20 cellular contexts compared by ENCODE assay signal in the genomic region with DNA sequence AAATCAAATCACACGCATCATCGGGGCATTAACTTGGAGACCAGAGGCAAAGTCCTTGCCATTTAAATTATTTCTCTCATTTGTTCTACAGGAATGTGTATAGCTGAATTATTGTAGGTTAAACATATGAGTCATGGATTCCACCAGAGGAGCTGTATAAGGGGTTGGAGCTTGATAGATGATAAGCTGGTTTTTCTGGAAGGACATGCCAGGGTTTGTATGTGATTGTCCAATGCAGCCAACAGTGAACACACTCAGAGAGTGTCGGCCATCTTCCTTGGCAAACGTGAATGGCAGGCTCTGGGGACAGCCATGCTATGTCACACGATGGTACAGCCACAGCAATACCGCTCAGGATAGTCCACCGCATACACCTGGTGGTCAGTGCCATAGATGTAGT. TPM values are rescaled to one million over a fixed set of nuclear protein-coding genes. Genes with fewer than 3 reads are reported as not detected.
DNase-seq lines count a peak whose midpoint lies in the region; ATAC-seq and TF ChIP-seq lines count a peak whose summit lies in the region.
"Had no signal": no experiment of that assay in that cellular context is flagged by ENCODE, and none has a peak within 500 bp of the region (broad histone marks: within the 10 kb centered on the region; RNA-seq: fewer than 3 reads in every experiment).

No MANE protein-coding gene starts in this region.

- peak overlapping the region; percentile 56 for H3K4me2 ChIP-seq in PC-3 (ENCODE audit: low read length)
- H3K4me2 ChIP-seq in GM23338: no peak overlapping the region

- H3F3A ChIP-seq in PC-3 (ENCODE audit: low read length, unreplicated experiment) (no peaks in the 10 kb centered on the region), GM23338 (replicated peaks; ENCODE audit: low read depth) (no peaks in the 10 kb centered on the region)

- peak overlapping the region; percentile 78 for H3K27ac ChIP-seq in PC-3 (ENCODE audit: low read length)
- H3K27ac ChIP-seq in GM23338 (ENCODE audit: low read depth): no peak overlapping the region
- H3K27ac ChIP-seq in CD8-positive, alpha-beta T cell (ENCODE audit: low read depth, low read length): no peak overlapping the region
- H3K27ac ChIP-seq: dorsolateral prefrontal cortex, left lung, SJSA1, vagina had no signal

- DNase-seq in AG10803 (ENCODE audit: low read depth) (peak; percentile 35), PC-3 (peak; percentile 94), choroid plexus epithelial cell (ENCODE audit: low read depth) (peak; percentile 68), kidney tubule cell (ENCODE audit: low spot score) (peak; percentile 9), GM23338 (ENCODE audit: low spot score) (no peak), NCI-H2227 (lab: John Stamatoyannopoulos, UW; ENCODE audit: unreplicated experiment) (no peak)
- DNase-seq in CD8-positive, alpha-beta T cell: no peak
- DNase-seq: activated CD4-positive, alpha-beta T cell treated with anti-CD3 and anti-CD28 coated beads for 4 hours; activated gamma-delta T cell treated with Interleukin-2 at 50 U/mL for 16 hours; dorsolateral prefrontal cortex; GF-D8; left lung; NCI-H2081; NCI-H524 treated with DMSO at 0.1 percent for 48 hours; stimulated activated CD4-positive, alpha-beta T cell treated with anti-CD3 and anti-CD28 coated beads, Interleukin-2, amount 100 ng/mL, for 24 hours had no signal

- peak overlapping the region; percentile 30; the same call in 1 of the 2 replicates for H3K9ac ChIP-seq in PC-3 (ENCODE audit: low read length)

- no peaks in the 10 kb centered on the region; the same call in 2 of the 3 replicates for H3K36me3 Mint-ChIP-seq in GM23338 (ENCODE audit: low read depth)
- no peaks in the 10 kb centered on the region for H3K36me3 Mint-ChIP-seq in CD8-positive, alpha-beta T cell

- no TSS peak for BruUV-seq in PC-3 (replicated peaks; lab: Mats Ljungman, UMichigan)

- CTCF ChIA-PET in PC-3 (lab: Charles Lee): no interaction called here
- CTCF ChIA-PET in CD8-positive, alpha-beta T cell (lab: Charles Lee): no interaction called here

- H3K9me2 ChIP-seq in PC-3 (replicated peaks; ENCODE audit: low read length): no peaks in the 10 kb centered on the region
- H3K9me2 ChIP-seq in GM23338 (ENCODE audit: insufficient read depth): no peaks in the 10 kb centered on the region

- H3K9me3 Mint-ChIP-seq in GM23338: peaks cover 3% of the 10 kb centered on the region; the same call in 2 of the 3 replicates
- H3K9me3 Mint-ChIP-seq in CD8-positive, alpha-beta T cell: no peaks in the 10 kb centered on the region

- H3K4me1 Mint-ChIP-seq in GM23338: peaks cover 12% of the 10 kb centered on the region
- no peaks in the 10 kb centered on the region for H3K4me1 Mint-ChIP-seq in CD8-positive, alpha-beta T cell (ENCODE audit: low read depth)

- no peak overlapping the region for H3K4me3 Mint-ChIP-seq in GM23338
- no peak overlapping the region for H3K4me3 Mint-ChIP-seq in CD8-positive, alpha-beta T cell
- H3K4me3 Mint-ChIP-seq: brain had no signal

- POLR2A ChIA-PET in PC-3 (lab: Charles Lee; ENCODE audit: unreplicated experiment): interaction anchor here (0.6 kb wide), 1 partner anchor 129 kb away, joined by 3 read pairs; no protein-coding TSS in a partner anchor
- POLR2A ChIA-PET in CD8-positive, alpha-beta T cell (lab: Charles Lee): no interaction called here

- peak; percentile 64 for ATAC-seq in PC-3
- ATAC-seq in GM23338: no peak
- ATAC-seq in CD8-positive, alpha-beta T cell: no peak
- ATAC-seq in HG02642 (IDR thresholded peaks at IDR 0.05; ENCODE audit: poor library complexity, unreplicated experiment): no peak
- ATAC-seq: left lung had no signal

- no peak overlapping the region for H3K27ac Mint-ChIP-seq in GM23338
- no peak overlapping the region for H3K27ac Mint-ChIP-seq in CD8-positive, alpha-beta T cell
- H3K27ac Mint-ChIP-seq: brain had no signal

- H3K79me2 ChIP-seq in PC-3 (ENCODE audit: low read length) (no peaks in the 10 kb centered on the region), GM23338 (replicated peaks; ENCODE audit: insufficient read depth) (no peaks in the 10 kb centered on the region)

- H2AFZ ChIP-seq in PC-3 (ENCODE audit: low read length): peak overlapping the region; percentile 74
- H2AFZ ChIP-seq in GM23338: no peak overlapping the region

- intact Hi-C loops in PC-3 (cut with micrococcal nuclease): no loop called here
- intact Hi-C loops in CD8-positive, alpha-beta T cell (cut with DNase I, micrococcal nuclease): no loop called here

- TF ChIP-seq CTCF in AG10803 (conservative IDR thresholded peaks at IDR 0.05; ENCODE audit: low read length) (no peak), PC-3 (conservative IDR thresholded peaks at IDR 0.05; ENCODE audit: low read depth, low read length) (no peak), choroid plexus epithelial cell (conservative IDR thresholded peaks at IDR 0.05; ENCODE audit: low read depth, low read length) (no peak), GM23338 (conservative IDR thresholded peaks at IDR 0.05; ENCODE audit: low read depth in 2 of 2) (no peak)
- TF ChIP-seq CTCF in CD8-positive, alpha-beta T cell (IDR thresholded peaks at IDR 0.05): no peak

- no peaks in the 10 kb centered on the region for H4K20me1 ChIP-seq in PC-3 (ENCODE audit: low read length)
- no peaks in the 10 kb centered on the region for H4K20me1 ChIP-seq in GM23338 (replicated peaks; ENCODE audit: insufficient read depth)

- H3K27me3 Mint-ChIP-seq in GM23338 (ENCODE audit: insufficient read depth, low read depth, poor library complexity): peaks cover 4% of the 10 kb centered on the region
- no peaks in the 10 kb centered on the region for H3K27me3 Mint-ChIP-seq in CD8-positive, alpha-beta T cell (ENCODE audit: low read depth)
- H3K27me3 Mint-ChIP-seq: brain had no signal

- H3K4me1 ChIP-seq in PC-3 (ENCODE audit: insufficient read depth, low read length) (peaks cover 21% of the 10 kb centered on the region), GM23338 (ENCODE audit: insufficient read depth) (no peaks in the 10 kb centered on the region)
- no peaks in the 10 kb centered on the region for H3K4me1 ChIP-seq in CD8-positive, alpha-beta T cell (ENCODE audit: insufficient read depth, low read length)
- H3K4me1 ChIP-seq: SJSA1 had no signal

- H3K4me3 ChIP-seq in AG10803 (ENCODE audit: low read length) (no peak overlapping the region), PC-3 (ENCODE audit: low read length) (no peak overlapping the region), choroid plexus epithelial cell (ENCODE audit: low read depth, low read length) (no peak overlapping the region), GM23338 (no peak overlapping the region)
- H3K4me3 ChIP-seq in CD8-positive, alpha-beta T cell (ENCODE audit: low read depth, low read length): no peak overlapping the region
- H3K4me3 ChIP-seq: dorsolateral prefrontal cortex, left lung, SJSA1, vagina had no signal

- H3K36me3 ChIP-seq in PC-3 (ENCODE audit: low read depth, low read length): no peaks in the 10 kb centered on the region
- no peaks in the 10 kb centered on the region for H3K36me3 ChIP-seq in GM23338 (ENCODE audit: insufficient read depth)
- H3K36me3 ChIP-seq in CD8-positive, alpha-beta T cell (ENCODE audit: insufficient read depth, low read length): no peaks in the 10 kb centered on the region
- H3K36me3 ChIP-seq: left lung, SJSA1, vagina had no signal

- H3K9me3 ChIP-seq in PC-3 (ENCODE audit: low read length): no peaks in the 10 kb centered on the region
- H3K9me3 ChIP-seq in CD8-positive, alpha-beta T cell (ENCODE audit: low read length): no peaks in the 10 kb centered on the region
- H3K9me3 ChIP-seq: SJSA1, vagina had no signal

- H3K27me3 ChIP-seq in PC-3 (ENCODE audit: low read length) (no peaks in the 10 kb centered on the region), GM23338 (ENCODE audit: insufficient read depth) (no peaks in the 10 kb centered on the region)
- H3K27me3 ChIP-seq in CD8-positive, alpha-beta T cell (ENCODE audit: insufficient read depth, low read length): no peaks in the 10 kb centered on the region
- H3K27me3 ChIP-seq: dorsolateral prefrontal cortex, left lung, SJSA1, vagina had no signal

TF ChIP-seq in GM23338, 12 proteins besides CTCF, POLR2A, EP300 and RAD21:
- TF ChIP-seq JUNB (IDR thresholded peaks at IDR 0.05; ENCODE audit: unreplicated experiment) (no peak), STAT1 (IDR thresholded peaks at IDR 0.05; ENCODE audit: unreplicated experiment) (no peak), EZH2phosphoT487 (IDR thresholded peaks at IDR 0.05; ENCODE audit: unreplicated experiment) (no peak), ZNF331 (CRISPR knock-in tag; IDR thresholded peaks at IDR 0.05; ENCODE audit: low read depth) (no peak), EZH2 (IDR thresholded peaks at IDR 0.05; ENCODE audit: low read depth, unreplicated experiment) (no peak), NANOG (IDR thresholded peaks at IDR 0.05; ENCODE audit: borderline replicate concordance) (no peak)

RNA-seq across cellular contexts. Expression of a gene that starts 25.1 kb away (rescaled TPM):
- total RNA-seq in PC-3 (2014; rRNA removed): 0.44 TPM in 1 of 2 replicates, not detected in the other
- total RNA-seq in GM23338 (2014; rRNA removed; shearing (Covaris generic)): 0.82 and 2.3 TPM in 2 replicates
- polyA plus RNA-seq in GM23338 (2016; fragmentation: Nextera tagmentation; extraction: Ambion mirVana): 0.47 and 0.73 TPM in 2 replicates
- total RNA-seq in CD8-positive, alpha-beta T cell: not detected
- total RNA-seq: osteocyte, vagina had no signal

Comparison
In these comparisons a context has a peak if more than half of its experiments do, and no peak if none do; other contexts are left out.
1. DNase-seq: peak in AG10803 (single experiment), PC-3 (single experiment), choroid plexus epithelial cell (single experiment) and kidney tubule cell (single experiment); none in GM23338 (single experiment), CD8-positive, alpha-beta T cell (0 of 7) and NCI-H2227 (single experiment).